9 cellular contexts compared by ENCODE assay signal in the genomic region with DNA sequence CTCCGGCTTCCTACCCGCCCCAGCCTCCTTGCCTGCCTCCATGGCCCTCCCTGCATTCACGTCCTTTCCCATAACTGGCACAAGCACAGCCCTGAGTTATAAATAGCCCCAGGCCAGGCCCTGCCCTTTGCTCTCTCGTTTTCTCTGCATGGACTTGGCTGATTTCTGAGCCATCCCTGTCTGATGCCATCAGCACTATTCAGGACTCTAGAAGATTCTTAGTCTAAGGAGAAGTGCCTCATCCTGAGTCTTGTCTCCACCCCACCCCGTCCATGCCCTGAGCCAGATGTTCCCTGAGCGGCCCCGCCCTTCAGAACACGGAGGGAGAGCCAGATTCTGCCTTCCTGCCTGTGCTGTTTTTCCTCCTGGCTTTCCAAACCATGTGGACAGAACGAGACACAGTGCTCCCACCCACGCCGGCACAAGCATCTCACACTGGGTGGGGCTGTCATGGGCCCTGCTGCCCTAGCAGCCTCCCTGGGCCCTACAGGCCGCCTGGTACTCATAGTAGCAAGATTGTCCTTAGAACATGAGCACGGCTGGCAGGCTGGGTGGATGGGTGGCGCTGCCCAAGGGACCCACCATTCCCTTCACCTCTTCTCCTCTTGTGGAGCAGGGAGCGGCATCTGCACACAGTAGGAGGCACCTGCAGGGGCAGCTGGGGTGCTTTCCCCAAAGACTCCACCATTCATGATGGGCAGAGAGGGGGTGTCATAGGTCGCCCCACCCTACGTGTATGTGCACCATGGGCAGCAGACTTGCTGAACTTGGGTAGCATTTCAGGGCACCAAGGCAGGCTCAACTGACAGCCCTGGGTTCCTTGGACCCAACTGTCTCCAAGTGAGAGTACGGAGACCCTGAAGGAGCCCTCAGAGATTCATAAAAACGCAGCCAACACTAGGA.
A peak's percentile ranks its signal among the peaks of the same experiment; 100 is the strongest.
DNase-seq lines count a peak whose midpoint lies in the region; ATAC-seq and TF ChIP-seq lines count a peak whose summit lies in the region.
"Had no signal": no experiment of that assay in that cellular context is flagged by ENCODE, and none has a peak within 500 bp of the region (broad histone marks: within the 10 kb centered on the region; RNA-seq: fewer than 3 reads in every experiment).

No MANE protein-coding gene starts in this region.

- H3K4me3 ChIP-seq in RWPE2 (ENCODE audit: severe bottlenecking) (no peak overlapping the region), endocrine pancreas (ENCODE audit: control insufficient read depth, insufficient read depth, low read length) (no peak overlapping the region), lower lobe of right lung (no peak overlapping the region), testis (no peak overlapping the region), OCI-LY7 (ENCODE audit: low read depth, low read length, poor library complexity, severe bottlenecking) (no peak overlapping the region)

- intact Hi-C loops in lower lobe of right lung (cut with DNase I) (no loop called here), testis (cut with DNase I; ENCODE audit: low total_unique reads) (no loop called here), OCI-LY7 (cut with micrococcal nuclease; ENCODE audit: unreplicated experiment) (no loop called here)

- CTCF ChIA-PET in OCI-LY7 (lab: Charles Lee; ENCODE audit: unreplicated experiment) = no interaction called here

- H3K4me2 ChIP-seq in OCI-LY7 (ENCODE audit: low read length) = no peak overlapping the region

- H3K36me3 ChIP-seq in RWPE2 (ENCODE audit: low read depth) (peaks cover 56% of the 10 kb centered on the region), endocrine pancreas (ENCODE audit: control insufficient read depth, insufficient read depth, low read length) (no peaks in the 10 kb centered on the region), lower lobe of right lung (peaks cover 59% of the 10 kb centered on the region), testis (ENCODE audit: low read depth, missing control alignments) (no peaks in the 10 kb centered on the region), OCI-LY7 (ENCODE audit: insufficient read depth, low read length) (peaks cover 39% of the 10 kb centered on the region)

- no peaks in the 10 kb centered on the region for H3K79me2 ChIP-seq in OCI-LY7 (ENCODE audit: insufficient read depth, low read depth, low read length)

- no peak for TF ChIP-seq POLR2A in testis (IDR thresholded peaks at IDR 0.05)

- WGBS in testis, 2 donors = 54 to 56% methylated on average over 12 to 18 of the region's 19 CpGs

- POLR2A ChIA-PET in OCI-LY7 (lab: Charles Lee) = no interaction called here

- no peak for TF ChIP-seq CTCF in RWPE2 (IDR thresholded peaks at IDR 0.05; ENCODE audit: poor library complexity, severe bottlenecking)
- TF ChIP-seq CTCF in lower lobe of right lung (IDR thresholded peaks at IDR 0.05) = no peak
- TF ChIP-seq CTCF in testis (IDR thresholded peaks at IDR 0.05) = no peak
- TF ChIP-seq CTCF in OCI-LY7 (conservative IDR thresholded peaks at IDR 0.05; ENCODE audit: low read length) = no peak

- DNase-seq in RWPE2 (ENCODE audit: low spot score) = no peak
- no peak for DNase-seq in lower lobe of right lung
- DNase-seq in testis = peak; percentile 74
- DNase-seq in OCI-LY7 (ENCODE audit: low spot score) = no peak
- no peak for DNase-seq in T-helper 9 cell
- DNase-seq in NCI-H1092 treated with DMSO at 0.1 percent for 48 hours (lab: John Stamatoyannopoulos, UW) = no peak
- DNase-seq: stimulated activated CD4-positive, alpha-beta T cell treated with anti-CD3 and anti-CD28 coated beads, Interleukin-15, amount 100 ng/mL, for 24 hours had no signal

- H3K9me3 ChIP-seq in RWPE2 (ENCODE audit: severe bottlenecking) = peaks cover 8% of the 10 kb centered on the region
- no peaks in the 10 kb centered on the region for H3K9me3 ChIP-seq in endocrine pancreas (ENCODE audit: control insufficient read depth, low read length)
- H3K9me3 ChIP-seq in lower lobe of right lung = no peaks in the 10 kb centered on the region
- H3K9me3 ChIP-seq in testis = no peaks in the 10 kb centered on the region
- H3K9me3 ChIP-seq in OCI-LY7 (ENCODE audit: low read length) = no peaks in the 10 kb centered on the region

- ATAC-seq in RWPE2 (ENCODE audit: low read depth) = peak; percentile 82
- peak; percentile 52 to 56 for ATAC-seq in lower lobe of right lung
- no peak for ATAC-seq in GM21529 (IDR thresholded peaks at IDR 0.05; ENCODE audit: unreplicated experiment)

- peak overlapping the region; percentile 19 for H3K9ac ChIP-seq in endocrine pancreas (ENCODE audit: control insufficient read depth, insufficient read depth, low read length)

- no peaks in the 10 kb centered on the region for H4K20me1 ChIP-seq in OCI-LY7 (ENCODE audit: insufficient read depth, low read length)

- peak overlapping the region; percentile 30 for H3K27ac ChIP-seq in RWPE2 (ENCODE audit: poor library complexity, severe bottlenecking)
- H3K27ac ChIP-seq in lower lobe of right lung = peak overlapping the region; percentile 49
- peak overlapping the region; percentile 54 to 55 for H3K27ac ChIP-seq in testis
- H3K27ac ChIP-seq in OCI-LY7 (ENCODE audit: low read depth, low read length, poor library complexity, severe bottlenecking) = no peak overlapping the region

- H3K4me1 ChIP-seq in RWPE2 (ENCODE audit: insufficient read depth, poor library complexity, severe bottlenecking) (peaks cover 8% of the 10 kb centered on the region), endocrine pancreas (ENCODE audit: control insufficient read depth, insufficient read depth, low read length) (no peaks in the 10 kb centered on the region), lower lobe of right lung (peaks cover 17% of the 10 kb centered on the region), testis (peaks cover 20% of the 10 kb centered on the region), OCI-LY7 (ENCODE audit: insufficient read depth, low read length, poor library complexity, severe bottlenecking) (peaks cover 20% of the 10 kb centered on the region)

- no peaks in the 10 kb centered on the region for H3K27me3 ChIP-seq in RWPE2 (ENCODE audit: insufficient read depth, poor library complexity, severe bottlenecking)
- H3K27me3 ChIP-seq in endocrine pancreas (ENCODE audit: control insufficient read depth, insufficient read depth, low read length) = no peaks in the 10 kb centered on the region
- H3K27me3 ChIP-seq in lower lobe of right lung (ENCODE audit: low read depth) = no peaks in the 10 kb centered on the region
- H3K27me3 ChIP-seq in testis = no peaks in the 10 kb centered on the region

- no peak overlapping the region for H2AFZ ChIP-seq in OCI-LY7 (ENCODE audit: low read length)

- no peaks in the 10 kb centered on the region for H3K9me2 ChIP-seq in OCI-LY7 (ENCODE audit: insufficient read depth, low read length)

- no TSS peak for BruUV-seq in OCI-LY7 (replicated peaks; lab: Mats Ljungman, UMichigan)
